Comparison of ENCODE assay signal across 18 cellular contexts in genomic region chr7:54159088-54159487, GRCh38.
DNase-seq lines count a peak whose midpoint lies in the region; ATAC-seq, FAIRE-seq and TF ChIP-seq lines count a peak whose summit lies in the region.
"Had no signal": no experiment of that assay in that cellular context is flagged by ENCODE, and none has a peak within 500 bp of the region (broad histone marks: within the 10 kb centered on the region; RNA-seq: fewer than 3 reads in every experiment).

No MANE protein-coding gene starts in this region.

- H3K4ac ChIP-seq in IMR-90 (ENCODE audit: low read depth, low read length) (no peak overlapping the region), H1 (replicated peaks; ENCODE audit: insufficient read length, low read depth, low read length) (no peak overlapping the region)

- POLR2A ChIA-PET in A549 (lab: Yijun Ruan, JAX), result no interaction called here
- POLR2A ChIA-PET in IMR-90 (lab: Charles Lee; ENCODE audit: unreplicated experiment), result no interaction called here
- POLR2A ChIA-PET in H1 (lab: Charles Lee; ENCODE audit: partially characterized antibody), result no interaction called here
- POLR2A ChIA-PET in CD8-positive, alpha-beta T cell (lab: Charles Lee), result no interaction called here

- H3K79me2 ChIP-seq in GM23338 (replicated peaks; ENCODE audit: insufficient read depth), result no peaks in the 10 kb centered on the region
- H3K79me2 ChIP-seq in H1 (ENCODE audit: control insufficient read depth in 1 of 2, insufficient read depth in 2 of 2, low read length in 2 of 2), result no peaks in the 10 kb centered on the region

- H2BK20ac ChIP-seq in IMR-90 (ENCODE audit: low read depth, low read length) (no peak overlapping the region), H1 (ENCODE audit: low read length) (no peak overlapping the region)

- no peak overlapping the region for H2AK5ac ChIP-seq in IMR-90 (ENCODE audit: low read depth, low read length)
- H2AK5ac ChIP-seq in H1 (ENCODE audit: low read depth, low read length), result no peak overlapping the region

- no peaks in the 10 kb centered on the region for H3K9me3 Mint-ChIP-seq in GM23338
- H3K9me3 Mint-ChIP-seq in CD8-positive, alpha-beta T cell, result peaks cover 34% of the 10 kb centered on the region

- no peak overlapping the region for H2BK12ac ChIP-seq in H1 (ENCODE audit: low read depth, low read length)

- H4K8ac ChIP-seq in IMR-90 (ENCODE audit: low read depth in 2 of 2, low read length in 2 of 2) (no peak overlapping the region), H1 (ENCODE audit: extremely low read depth, insufficient read depth, low read length) (no peak overlapping the region)

- FAIRE-seq in A549 (lab: Jason Lieb, UNC) (no peak), H1 (lab: Jason Lieb, UNC) (no peak)
- FAIRE-seq: G401.6, GM19239 had no signal

- no peak overlapping the region for H3K18ac ChIP-seq in IMR-90 (ENCODE audit: low read depth, low read length)
- H3K18ac ChIP-seq in H1 (ENCODE audit: extremely low read depth, low read length), result no peak overlapping the region

- H3K4me3 ChIP-seq in A549, result no peak overlapping the region
- H3K4me3 ChIP-seq in GM23338, result peak overlapping the region; percentile 10; the same call in 1 of the 2 replicates
- H3K4me3 ChIP-seq in IMR-90 (ENCODE audit: insufficient read depth, low read depth, low read length), result no peak overlapping the region
- peak overlapping the region in 1 of 4 experiments; percentile 34; a peak in 1 of 8 replicates for H3K4me3 ChIP-seq in H1 (ENCODE audit: extremely low read depth in 1 of 4, insufficient read depth in 2 of 4, low read depth in 3 of 4, low read length in 4 of 4)
- H3K4me3 ChIP-seq in BE2C (ENCODE audit: low read depth, low read length), result no peak overlapping the region
- H3K4me3 ChIP-seq in CD8-positive, alpha-beta T cell (ENCODE audit: low read depth, low read length), result no peak overlapping the region
- H3K4me3 ChIP-seq: GM23248 had no signal

- no peaks in the 10 kb centered on the region for H3K23me2 ChIP-seq in H1 (ENCODE audit: low read depth, low read length)

- H3K36me3 ChIP-seq in GM23338 (ENCODE audit: insufficient read depth) (no peaks in the 10 kb centered on the region), IMR-90 (ENCODE audit: control insufficient read depth, insufficient read depth, low read length) (no peaks in the 10 kb centered on the region), H1 (ENCODE audit: control insufficient read depth in 2 of 4, insufficient read depth in 4 of 4, low read length in 3 of 4) (no peaks in the 10 kb centered on the region; a peak in 2 of 8 replicates), BE2C (no peaks in the 10 kb centered on the region)
- no peaks in the 10 kb centered on the region for H3K36me3 ChIP-seq in CD8-positive, alpha-beta T cell (ENCODE audit: insufficient read depth, low read length)

- H2AFZ ChIP-seq in GM23338 (no peak overlapping the region), IMR-90 (replicated peaks; ENCODE audit: low read length, poor library complexity) (no peak overlapping the region), H1 (ENCODE audit: low read length) (no peak overlapping the region)
- H2AFZ ChIP-seq: GM23248 had no signal

- H3K9me3 ChIP-seq in A549 (no peaks in the 10 kb centered on the region), IMR-90 (ENCODE audit: control insufficient read depth, insufficient read depth, low read length) (0 out of 2 replicates have a peak, but pooled peaks cover 4% of the 10 kb centered on the region), H1 (ENCODE audit: insufficient read depth in 2 of 2, low read depth in 1 of 2, low read length in 1 of 2) (peaks cover 0 to 6% of the 10 kb centered on the region in 2 experiments; a peak in 2 of 4 replicates), BE2C (no peaks in the 10 kb centered on the region)
- H3K9me3 ChIP-seq in CD8-positive, alpha-beta T cell (ENCODE audit: low read length), result no peaks in the 10 kb centered on the region
- H3K9me3 ChIP-seq: Caco-2 had no signal

- ATAC-seq in A549, result no peak
- ATAC-seq in GM23338, result no peak
- no peak for ATAC-seq in IMR-90 (ENCODE audit: low read depth)
- no peak for ATAC-seq in SK-N-SH treated with all-trans-retinoic acid at 6 μM for 48 hours
- ATAC-seq in CD8-positive, alpha-beta T cell, result no peak

- no TSS peak for BruUV-seq in IMR-90 (replicated peaks; lab: Mats Ljungman, UMichigan)

- H3K23ac ChIP-seq in IMR-90 (ENCODE audit: low read depth, low read length), result no peak overlapping the region
- no peak overlapping the region for H3K23ac ChIP-seq in H1 (ENCODE audit: insufficient read length)

- no peak overlapping the region for H2AK9ac ChIP-seq in IMR-90 (replicated peaks; ENCODE audit: low read depth, low read length, poor library complexity)

- WGBS in A549 (ENCODE audit: missing lambda C conversion rate), result 6% methylated on average over 2 of the region's 2 CpGs
- no CpG with 5 or more reads among the region's 2 CpGs for WGBS in IMR-90 (ENCODE audit: extremely low coverage in 2 of 2, insufficient read length in 1 of 2), 2 experiments
- 39% methylated on average over 2 of the region's 2 CpGs; no CpG with 5 or more reads in 1 of the 2 experiments for WGBS in H1 (ENCODE audit: extremely low coverage in 1 of 2, insufficient coverage in 1 of 2, insufficient read length in 1 of 2, insufficient replicate concordance in 2 of 2, low coverage in 1 of 2, low lambda C conversion rate in 2 of 2, missing lambda C conversion rate in 1 of 2), 2 experiments

- H3K27me3 Mint-ChIP-seq in GM23338 (ENCODE audit: insufficient read depth, low read depth, poor library complexity), result no peaks in the 10 kb centered on the region
- no peaks in the 10 kb centered on the region for H3K27me3 Mint-ChIP-seq in CD8-positive, alpha-beta T cell (ENCODE audit: low read depth)
- H3K27me3 Mint-ChIP-seq: CD4-positive, alpha-beta memory T cell had no signal

- H3K56ac ChIP-seq in IMR-90 (ENCODE audit: extremely low read depth, insufficient read depth, low read length) (no peak overlapping the region), H1 (replicated peaks; ENCODE audit: insufficient read length, low read depth, low read length) (no peak overlapping the region)

- no peak for DNase-seq in A549 (ENCODE audit: low read depth in 1 of 2, low spot score in 1 of 2)
- DNase-seq in GM23338 (ENCODE audit: low spot score), result no peak
- no peak for DNase-seq in IMR-90
- DNase-seq in H1 (ENCODE audit: low read depth in 1 of 2, low spot score in 2 of 2), result no peak
- DNase-seq in BE2C, result no peak
- no peak for DNase-seq in NAMALWA (ENCODE audit: low spot score)
- no peak for DNase-seq in CD8-positive, alpha-beta T cell
- DNase-seq: AML-193; C1 segment of cervical spinal cord; Caco-2; CD4-positive, alpha-beta memory T cell; DMS153; DND-41; GM23248; HCEC 1CT had no signal

- no peak overlapping the region for H3K4me3 Mint-ChIP-seq in GM23338
- no peak overlapping the region for H3K4me3 Mint-ChIP-seq in CD8-positive, alpha-beta T cell
- H3K4me3 Mint-ChIP-seq: CD4-positive, alpha-beta memory T cell had no signal

- peaks cover 15% of the 10 kb centered on the region; the same call in 1 of the 2 replicates for H3K9me2 ChIP-seq in GM23338 (ENCODE audit: insufficient read depth)

- H4K20me1 ChIP-seq in GM23338 (replicated peaks; ENCODE audit: insufficient read depth) (no peaks in the 10 kb centered on the region), IMR-90 (ENCODE audit: insufficient read depth, low read length) (no peaks in the 10 kb centered on the region), H1 (replicated peaks in 1 of 2; ENCODE audit: control insufficient read depth in 1 of 2, insufficient read depth in 2 of 2, low read length in 2 of 2) (no peaks in the 10 kb centered on the region)

- peaks cover 9% of the 10 kb centered on the region; the same call in 2 of the 3 replicates for H3K36me3 Mint-ChIP-seq in GM23338 (ENCODE audit: low read depth)
- no peaks in the 10 kb centered on the region for H3K36me3 Mint-ChIP-seq in CD8-positive, alpha-beta T cell
- H3K36me3 Mint-ChIP-seq: CD4-positive, alpha-beta memory T cell had no signal

- H3F3A ChIP-seq in GM23338 (replicated peaks; ENCODE audit: low read depth), result no peaks in the 10 kb centered on the region

- no peak overlapping the region for H2BK120ac ChIP-seq in IMR-90 (ENCODE audit: low read depth, low read length)
- H2BK120ac ChIP-seq in H1 (replicated peaks; ENCODE audit: low read depth, low read length), result no peak overlapping the region

- CTCF ChIA-PET in A549 (lab: Yijun Ruan, JAX), result no interaction called here
- CTCF ChIA-PET in IMR-90 (lab: Yijun Ruan, JAX), result no interaction called here
- CTCF ChIA-PET in H1 (lab: Charles Lee; ENCODE audit: partially characterized antibody), result no interaction called here
- CTCF ChIA-PET in CD8-positive, alpha-beta T cell (lab: Charles Lee), result no interaction called here

- peak overlapping the region; percentile 77 for H3K27ac Mint-ChIP-seq in GM23338
- H3K27ac Mint-ChIP-seq in CD8-positive, alpha-beta T cell, result no peak overlapping the region

- TF ChIP-seq RAD21 in A549 (conservative IDR thresholded peaks at IDR 0.05 in 1 of 2, IDR thresholded peaks at IDR 0.05 in 1 of 2) (no peak), IMR-90 (IDR thresholded peaks at IDR 0.05; ENCODE audit: low read length) (no peak), H1 (IDR thresholded peaks at IDR 0.05 in 1 of 2, conservative IDR thresholded peaks at IDR 0.05 in 1 of 2; ENCODE audit: low read depth in 2 of 2, low read length in 2 of 2) (no peak)

- H3K9me1 ChIP-seq in IMR-90 (ENCODE audit: insufficient read depth, low read length), result no peaks in the 10 kb centered on the region

- H4K5ac ChIP-seq in IMR-90 (ENCODE audit: low read depth, low read length) (no peak overlapping the region), H1 (ENCODE audit: insufficient read length, low read depth, low read length) (no peak overlapping the region)

- no peaks in the 10 kb centered on the region for H3K27me3 ChIP-seq in GM23338 (ENCODE audit: insufficient read depth)
- no peaks in the 10 kb centered on the region for H3K27me3 ChIP-seq in IMR-90 (ENCODE audit: control insufficient read depth, insufficient read depth, low read length)
- no peaks in the 10 kb centered on the region for H3K27me3 ChIP-seq in H1 (replicated peaks in 1 of 4; ENCODE audit: control insufficient read depth in 3 of 4, extremely low read depth in 1 of 4, insufficient read depth in 3 of 4, low read length in 3 of 4)
- H3K27me3 ChIP-seq in BE2C, result no peaks in the 10 kb centered on the region
- H3K27me3 ChIP-seq in CD8-positive, alpha-beta T cell (ENCODE audit: insufficient read depth, low read length), result no peaks in the 10 kb centered on the region

- H3K14ac ChIP-seq in IMR-90 (replicated peaks; ENCODE audit: low read depth, low read length) (no peak overlapping the region), H1 (ENCODE audit: insufficient read length) (no peak overlapping the region)

- intact Hi-C loops in IMR-90 (cut with micrococcal nuclease), result no loop called here
- intact Hi-C loops in CD8-positive, alpha-beta T cell (cut with DNase I, micrococcal nuclease), result loop anchor here in 1 of 2 experiments (5.0 kb wide), 1 partner anchor 33 kb away; no protein-coding TSS in a partner anchor

- TF ChIP-seq CTCF in A549 (IDR thresholded peaks at IDR 0.05), result no peak
- no peak for TF ChIP-seq CTCF in GM23338 (conservative IDR thresholded peaks at IDR 0.05; ENCODE audit: low read depth in 2 of 2)
- TF ChIP-seq CTCF in IMR-90 (conservative IDR thresholded peaks at IDR 0.05; ENCODE audit: low read depth, low read length), result no peak
- TF ChIP-seq CTCF in H1 (IDR thresholded peaks at IDR 0.05; ENCODE audit: control extremely low read depth in 1 of 3, insufficient read depth in 1 of 3, low read depth in 1 of 3, low read length in 3 of 3), result no peak
- TF ChIP-seq CTCF in BE2C (IDR thresholded peaks at IDR 0.05; ENCODE audit: low read depth, low read length), result no peak
- no peak for TF ChIP-seq CTCF in CD8-positive, alpha-beta T cell (IDR thresholded peaks at IDR 0.05)

- H3K27ac ChIP-seq in A549, result no peak overlapping the region
- no peak overlapping the region for H3K27ac ChIP-seq in GM23338 (ENCODE audit: low read depth)
- no peak overlapping the region for H3K27ac ChIP-seq in IMR-90 (ENCODE audit: insufficient read depth, low read length)
- no peak overlapping the region for H3K27ac ChIP-seq in H1 (ENCODE audit: low read depth, low read length)
- no peak overlapping the region for H3K27ac ChIP-seq in CD8-positive, alpha-beta T cell (ENCODE audit: low read depth, low read length)
- H3K27ac ChIP-seq: GM23248 had no signal

- H3K4me2 ChIP-seq in A549 (no peak overlapping the region), GM23338 (peak overlapping the region; percentile 27), IMR-90 (ENCODE audit: low read depth, low read length) (no peak overlapping the region), H1 (ENCODE audit: insufficient read depth in 1 of 2, low read depth in 2 of 2, low read length in 2 of 2) (0 out of 4 replicates have a peak overlapping the region, but pooled peaks of 1 of the 2 experiments have one; percentile 22)

- dilution Hi-C loops in IMR-90 (cut with HindIII; ENCODE audit: low sequenced_read_pairs, unreplicated experiment), result no loop called here

- no peaks in the 10 kb centered on the region for H3K4me1 ChIP-seq in A549
- peaks cover 26% of the 10 kb centered on the region for H3K4me1 ChIP-seq in GM23338 (ENCODE audit: insufficient read depth)
- no peaks in the 10 kb centered on the region for H3K4me1 ChIP-seq in IMR-90 (ENCODE audit: control insufficient read depth, insufficient read depth, low read length)
- H3K4me1 ChIP-seq in H1 (replicated peaks in 1 of 4; ENCODE audit: control insufficient read depth in 3 of 4, insufficient read depth in 4 of 4, low read length in 3 of 4), result no peaks in the 10 kb centered on the region; a peak in 1 of 7 replicates
- H3K4me1 ChIP-seq in BE2C, result peaks cover 4% of the 10 kb centered on the region; the same call in 1 of the 2 replicates
- H3K4me1 ChIP-seq in CD8-positive, alpha-beta T cell (ENCODE audit: insufficient read depth, low read length), result no peaks in the 10 kb centered on the region
- H3K4me1 ChIP-seq: Caco-2 had no signal

- H2BK15ac ChIP-seq in IMR-90 (ENCODE audit: low read depth, low read length), result no peak overlapping the region
- no peak overlapping the region for H2BK15ac ChIP-seq in H1 (ENCODE audit: low read length)

- H2BK5ac ChIP-seq in IMR-90 (ENCODE audit: low read depth, low read length, poor library complexity, severe bottlenecking), result no peak overlapping the region
- no peak overlapping the region for H2BK5ac ChIP-seq in H1 (ENCODE audit: low read depth, low read length)

- H3K4me1 Mint-ChIP-seq in GM23338, result peaks cover 15% of the 10 kb centered on the region
- H3K4me1 Mint-ChIP-seq in CD8-positive, alpha-beta T cell (ENCODE audit: low read depth), result no peaks in the 10 kb centered on the region
- H3K4me1 Mint-ChIP-seq: CD4-positive, alpha-beta memory T cell had no signal

- H3K79me1 ChIP-seq in IMR-90 (ENCODE audit: low read depth in 1 of 2, low read length in 2 of 2) (no peaks in the 10 kb centered on the region), H1 (ENCODE audit: low read depth, low read length) (no peaks in the 10 kb centered on the region)

- TF ChIP-seq POLR2A in A549 (IDR thresholded peaks at IDR 0.05; ENCODE audit: low read length) (no peak), IMR-90 (IDR thresholded peaks at IDR 0.05; ENCODE audit: low read depth, low read length) (no peak), H1 (IDR thresholded peaks at IDR 0.05; ENCODE audit: control extremely low read depth in 1 of 2, low read depth in 2 of 2, low read length in 2 of 2) (no peak)

- in situ Hi-C loops in IMR-90 (cut with MboI; ENCODE audit: low sequenced_read_pairs), result no loop called here

- TF ChIP-seq EP300 in A549 (IDR thresholded peaks at IDR 0.05) (no peak), H1 (IDR thresholded peaks at IDR 0.05; ENCODE audit: borderline replicate concordance in 1 of 2, low read depth in 2 of 2, low read length in 2 of 2) (no peak)

- no peak overlapping the region for H3K9ac ChIP-seq in IMR-90 (ENCODE audit: low read depth, low read length)
- H3K9ac ChIP-seq in H1 (replicated peaks in 1 of 4; ENCODE audit: extremely low read depth in 1 of 4, low read depth in 3 of 4, low read length in 3 of 4), result no peak overlapping the region
- H3K9ac ChIP-seq: GM23248 had no signal

- H4K91ac ChIP-seq in IMR-90 (ENCODE audit: insufficient read depth, low read depth, low read length) (no peak overlapping the region), H1 (replicated peaks; ENCODE audit: insufficient read length, low read length) (no peak overlapping the region)

Comparison
In these comparisons a context has a peak if more than half of its experiments do, and no peak if none do; other contexts are left out.
1. Of the 18 proteins assayed by ChIP-seq in both H1 and A549: peak only in H1: none; only in A549: none; in both: MAFK; in neither: 17.